7 cellular contexts compared by ENCODE assay signal in genomic region chr9:100136799-100137198, GRCh38. TPM values are rescaled to one million over a fixed set of nuclear protein-coding genes. Genes with fewer than 3 reads are reported as not detected.
A peak's percentile ranks its signal among the peaks of the same experiment; 100 is the strongest.
DNase-seq lines count a peak whose midpoint lies in the region; ATAC-seq and TF ChIP-seq lines count a peak whose summit lies in the region.
"Not testable (repeated sequence)": the region's sequence is repeated elsewhere in the genome, so short reads cannot be mapped to it uniquely, and the experiment has no call there.

No MANE protein-coding gene starts in this region.

- in situ Hi-C loops in KBM-7 (cut with MboI; ENCODE audit: low pct_unique_long_range_greater_than_20kb, low sequenced_read_pairs); brain microvascular endothelial cell (cut with HindIII; ENCODE audit: low pct_ligation_motif_present, low sequenced_read_pairs): not testable (repeated sequence)

- not testable (repeated sequence) for H3K27ac ChIP-seq in C4-2B; SK-N-SH (ENCODE audit: low read depth in 2 of 2, low read length in 1 of 2); brain microvascular endothelial cell
- peak overlapping the region; percentile 40; the same call in 1 of the 2 replicates for H3K27ac ChIP-seq in GM23338 (ENCODE audit: low read depth)

- H3K9me3 Mint-ChIP-seq in GM23338: not testable (repeated sequence)

- not testable (repeated sequence) for H3K9ac ChIP-seq in SK-N-SH

- H3K79me2 ChIP-seq in GM23338 (replicated peaks; ENCODE audit: insufficient read depth): peaks cover 12% of the 10 kb centered on the region
- H3K79me2 ChIP-seq in SK-N-SH (ENCODE audit: insufficient read depth): not testable (repeated sequence)

- not testable (repeated sequence) for TF ChIP-seq EP300 in SK-N-SH (IDR thresholded peaks at IDR 0.05; ENCODE audit: borderline replicate concordance in 1 of 2, low read depth in 1 of 2, low read length in 1 of 2)

- H3K4me3 ChIP-seq in GM23338; SK-N-SH (ENCODE audit: low read depth in 2 of 2, low read length in 1 of 2); brain microvascular endothelial cell (ENCODE audit: low read depth, low read length); fibroblast of mammary gland (ENCODE audit: control insufficient read depth, low read depth, low read length): not testable (repeated sequence)

- not testable (repeated sequence) for H3K9me3 ChIP-seq in SK-N-SH

- not testable (repeated sequence) for H4K20me1 ChIP-seq in GM23338 (replicated peaks; ENCODE audit: insufficient read depth); SK-N-SH (ENCODE audit: insufficient read depth)

- H3K27me3 Mint-ChIP-seq in GM23338 (ENCODE audit: insufficient read depth, low read depth, poor library complexity): not testable (repeated sequence)

- H2AFZ ChIP-seq in GM23338; SK-N-SH (ENCODE audit: low read depth): not testable (repeated sequence)

- TF ChIP-seq RAD21 in SK-N-SH (IDR thresholded peaks at IDR 0.05; ENCODE audit: low read length): peak; percentile 37; the same call in 1 of the 2 replicates

- 96% methylated on average over 5 of the region's 5 CpGs for WGBS in SK-N-SH (ENCODE audit: low lambda C conversion rate)

- POLR2A ChIA-PET in SK-N-SH (lab: Yijun Ruan, JAX): not testable (repeated sequence)

- peak; percentile 63 for ATAC-seq in GM23338

- DNase-seq in GM23338 (ENCODE audit: low spot score): peak; percentile 41
- DNase-seq in KBM-7: peak; percentile 17
- not testable (repeated sequence) for DNase-seq in SK-N-SH
- peak; percentile 27 for DNase-seq in brain microvascular endothelial cell
- peak; percentile 5 for DNase-seq in fibroblast of mammary gland (ENCODE audit: low read depth)
- DNase-seq in kidney tubule cell (ENCODE audit: low spot score): peak; percentile 11

- H3K36me3 Mint-ChIP-seq in GM23338 (ENCODE audit: low read depth): peaks cover 38% of the 10 kb centered on the region

- peaks cover 35% of the 10 kb centered on the region; the same call in 1 of the 2 replicates for H3F3A ChIP-seq in GM23338 (replicated peaks; ENCODE audit: low read depth)
- not testable (repeated sequence) for H3F3A ChIP-seq in SK-N-SH (replicated peaks; ENCODE audit: insufficient read depth)

- H3K27me3 ChIP-seq in GM23338 (ENCODE audit: insufficient read depth); SK-N-SH (ENCODE audit: insufficient read depth); brain microvascular endothelial cell (replicated peaks): not testable (repeated sequence)

- not testable (repeated sequence) for H3K4me3 Mint-ChIP-seq in GM23338

- H3K4me1 ChIP-seq in GM23338 (ENCODE audit: insufficient read depth): peaks cover 26% of the 10 kb centered on the region
- H3K4me1 ChIP-seq in SK-N-SH (ENCODE audit: control insufficient read depth in 1 of 2, insufficient read depth in 2 of 2, low read depth in 1 of 2, low read length in 1 of 2): not testable (repeated sequence)

- CTCF ChIA-PET in SK-N-SH (lab: Yijun Ruan, JAX): not testable (repeated sequence)

- peak; percentile 38 for TF ChIP-seq CTCF in C4-2B (conservative IDR thresholded peaks at IDR 0.05)
- TF ChIP-seq CTCF in GM23338 (conservative IDR thresholded peaks at IDR 0.05; ENCODE audit: low read depth in 2 of 2): peak; percentile 57 to 59
- peak; percentile 35 for TF ChIP-seq CTCF in SK-N-SH (IDR thresholded peaks at IDR 0.05)
- TF ChIP-seq CTCF in brain microvascular endothelial cell (IDR thresholded peaks at IDR 0.05; ENCODE audit: low read depth, low read length, missing control alignments): peak; percentile 47
- TF ChIP-seq CTCF in fibroblast of mammary gland (conservative IDR thresholded peaks at IDR 0.05; ENCODE audit: control insufficient read depth, insufficient read depth, low read depth, low read length): peak; percentile 4

- not testable (repeated sequence) for H3K9me2 ChIP-seq in GM23338 (ENCODE audit: insufficient read depth); SK-N-SH

- H3K4me1 Mint-ChIP-seq in GM23338: not testable (repeated sequence)

- H3K27ac Mint-ChIP-seq in GM23338: not testable (repeated sequence)

- not testable (repeated sequence) for H3K4me2 ChIP-seq in GM23338, SK-N-SH

- H3K36me3 ChIP-seq in GM23338 (ENCODE audit: insufficient read depth) (peaks cover 27% of the 10 kb centered on the region), SK-N-SH (replicated peaks in 1 of 2; ENCODE audit: control insufficient read depth in 1 of 2, insufficient read depth in 2 of 2, low read length in 1 of 2) (peaks cover 7 to 27% of the 10 kb centered on the region in 2 experiments)
- not testable (repeated sequence) for H3K36me3 ChIP-seq in brain microvascular endothelial cell (replicated peaks)

TF ChIP-seq in GM23338, 12 proteins besides CTCF, POLR2A, EP300 and RAD21:
- peak; percentile 29; the same call in 1 of the 2 replicates for TF ChIP-seq POLR2AphosphoS5 (IDR thresholded peaks at IDR 0.05; ENCODE audit: low read depth)
TF ChIP-seq in GM23338: peak in this region for 1; not testable (repeated sequence) for 11.

TF ChIP-seq in SK-N-SH, 30 proteins besides CTCF, POLR2A, EP300 and RAD21:
- peak; percentile 10; the same call in 1 of the 2 replicates for TF ChIP-seq SMC3 (IDR thresholded peaks at IDR 0.05; ENCODE audit: low read depth, low read length)

RNA-seq across cellular contexts. Expression of gene INVS, which starts 37.8 kb away (rescaled TPM):
- 8.7 and 12.5 TPM in 2 replicates for total RNA-seq in GM23338 (2014; rRNA removed; shearing (Covaris generic))
- 3.9 and 4.1 TPM in 2 replicates for polyA plus RNA-seq in GM23338 (2016; fragmentation: Nextera tagmentation; extraction: Ambion mirVana)
- 8.1 and 11.4 TPM in 2 replicates for polyA plus RNA-seq in SK-N-SH (2012; rRNA removed)
- 6.8 and 8.9 TPM in 2 replicates for polyA plus RNA-seq in SK-N-SH (2012; cell fraction: cytosol; rRNA removed)
- polyA plus RNA-seq in SK-N-SH (2012; cell fraction: nucleus; rRNA removed): 13.4 and 24.4 TPM in 2 replicates

RNA-seq across cellular contexts. Expression of gene ERP44, which starts 38.0 kb away (rescaled TPM):
- total RNA-seq in GM23338 (2014; rRNA removed; shearing (Covaris generic)): 12.0 and 13.0 TPM in 2 replicates
- polyA plus RNA-seq in GM23338 (2016; fragmentation: Nextera tagmentation; extraction: Ambion mirVana) (18.8 and 24.1 TPM in 2 replicates), SK-N-SH (2012; rRNA removed) (9.4 and 10.0 TPM in 2 replicates)
- polyA plus RNA-seq in SK-N-SH (2012; cell fraction: cytosol; rRNA removed): 13.6 and 16.6 TPM in 2 replicates
- polyA plus RNA-seq in SK-N-SH (2012; cell fraction: nucleus; rRNA removed): 3.5 and 10.2 TPM in 2 replicates

Comparison
In these comparisons a context has a peak if more than half of its experiments do, and no peak if none do; other contexts are left out.
1. CTCF ChIP-seq: peak in every context shown above with its lines; median percentile 58 in GM23338; 47 in brain microvascular endothelial cell; 38 in C4-2B; 35 in SK-N-SH; 4 in fibroblast of mammary gland.